ENCODE assay signal across 1 cellular context in genomic region chr5:150774145-150774544, GRCh38.
TF ChIP-seq lines count a peak whose summit lies in the region.

No MANE protein-coding gene starts in this region.

TF ChIP-seq in K562, 482 proteins besides CTCF, POLR2A, EP300 and RAD21 (continued from another document and continues in another):
- 0 out of 2 replicates have a peak, but pooled peaks have one; percentile 63 for TF ChIP-seq ZNF449 (CRISPR knock-in tag; IDR thresholded peaks at IDR 0.05)
- TF ChIP-seq AFF1 (IDR thresholded peaks at IDR 0.05; ENCODE audit: low read depth in 1 of 2, partially characterized antibody in 2 of 2): peak; percentile 35 to 51
- 0 out of 2 replicates have a peak, but pooled peaks have one; percentile 54 for TF ChIP-seq ZBTB17 (CRISPR knock-in tag; IDR thresholded peaks at IDR 0.05)
- peak; percentile 73 for TF ChIP-seq ZNF592 (IDR thresholded peaks at IDR 0.05)
- peak; percentile 94 for TF ChIP-seq SMAD4 (CRISPR knock-in tag; conservative IDR thresholded peaks at IDR 0.05)
- no peak for TF ChIP-seq HNRNPK (IDR thresholded peaks at IDR 0.05; ENCODE audit: low read depth, low read length, poor library complexity, severe bottlenecking)
- TF ChIP-seq EWSR1 (IDR thresholded peaks at IDR 0.05; ENCODE audit: borderline replicate concordance, low read depth, partially characterized antibody): no peak
- peak; percentile 25; the same call in 1 of the 2 replicates for TF ChIP-seq EP400 (IDR thresholded peaks at IDR 0.05)
- no peak for TF ChIP-seq NFIX (CRISPR knock-in tag; IDR thresholded peaks at IDR 0.05; ENCODE audit: low read depth)
- TF ChIP-seq ESRRB (CRISPR knock-in tag; IDR thresholded peaks at IDR 0.05; ENCODE audit: borderline replicate concordance): no peak
- TF ChIP-seq BACH1 (tag; IDR thresholded peaks at IDR 0.05): peak; percentile 45; the same call in 1 of the 2 replicates
- TF ChIP-seq, protein P1, sequence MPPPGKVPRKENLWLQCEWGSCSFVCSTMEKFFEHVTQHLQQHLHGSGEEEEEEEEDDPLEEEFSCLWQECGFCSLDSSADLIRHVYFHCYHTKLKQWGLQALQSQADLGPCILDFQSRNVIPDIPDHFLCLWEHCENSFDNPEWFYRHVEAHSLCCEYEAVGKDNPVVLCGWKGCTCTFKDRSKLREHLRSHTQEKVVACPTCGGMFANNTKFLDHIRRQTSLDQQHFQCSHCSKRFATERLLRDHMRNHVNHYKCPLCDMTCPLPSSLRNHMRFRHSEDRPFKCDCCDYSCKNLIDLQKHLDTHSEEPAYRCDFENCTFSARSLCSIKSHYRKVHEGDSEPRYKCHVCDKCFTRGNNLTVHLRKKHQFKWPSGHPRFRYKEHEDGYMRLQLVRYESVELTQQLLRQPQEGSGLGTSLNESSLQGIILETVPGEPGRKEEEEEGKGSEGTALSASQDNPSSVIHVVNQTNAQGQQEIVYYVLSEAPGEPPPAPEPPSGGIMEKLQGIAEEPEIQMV (tag; conservative IDR thresholded peaks at IDR 0.05; ENCODE audit: low read depth): no peak
- TF ChIP-seq GATA2 (CRISPR knock-in tag; IDR thresholded peaks at IDR 0.05): peak; percentile 51; the same call in 1 of the 2 replicates
- TF ChIP-seq SRF (CRISPR knock-in tag; IDR thresholded peaks at IDR 0.05): peak in 1 of 2 experiments; percentile 18; a peak in 1 of 4 replicates
- peak; percentile 87 for TF ChIP-seq ARID1B (IDR thresholded peaks at IDR 0.05)
- TF ChIP-seq, protein P2, sequence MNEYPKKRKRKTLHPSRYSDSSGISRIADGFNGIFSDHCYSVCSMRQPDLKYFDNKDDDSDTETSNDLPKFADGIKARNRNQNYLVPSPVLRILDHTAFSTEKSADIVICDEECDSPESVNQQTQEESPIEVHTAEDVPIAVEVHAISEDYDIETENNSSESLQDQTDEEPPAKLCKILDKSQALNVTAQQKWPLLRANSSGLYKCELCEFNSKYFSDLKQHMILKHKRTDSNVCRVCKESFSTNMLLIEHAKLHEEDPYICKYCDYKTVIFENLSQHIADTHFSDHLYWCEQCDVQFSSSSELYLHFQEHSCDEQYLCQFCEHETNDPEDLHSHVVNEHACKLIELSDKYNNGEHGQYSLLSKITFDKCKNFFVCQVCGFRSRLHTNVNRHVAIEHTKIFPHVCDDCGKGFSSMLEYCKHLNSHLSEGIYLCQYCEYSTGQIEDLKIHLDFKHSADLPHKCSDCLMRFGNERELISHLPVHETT (CRISPR knock-in tag; conservative IDR thresholded peaks at IDR 0.05 in 1 of 2, IDR thresholded peaks at IDR 0.05 in 1 of 2): peak in 1 of 2 experiments; percentile 72; a peak in 2 of 4 replicates
- TF ChIP-seq ATF1 (CRISPR knock-in tag; IDR thresholded peaks at IDR 0.05): no peak
- peak; percentile 7; the same call in 1 of the 2 replicates for TF ChIP-seq ATF1 (tag; IDR thresholded peaks at IDR 0.05)
- no peak for TF ChIP-seq TRIM28 (IDR thresholded peaks at IDR 0.05)
- peak in 1 of 2 experiments; percentile 30; a peak in 1 of 4 replicates for TF ChIP-seq ETV6 (IDR thresholded peaks at IDR 0.05; ENCODE audit: borderline replicate concordance in 1 of 2, low read depth in 2 of 2, low read length in 1 of 2)
- no peak for TF ChIP-seq ETV6 (CRISPR knock-in tag; IDR thresholded peaks at IDR 0.05; ENCODE audit: borderline replicate concordance)
- peak; percentile 54; the same call in 1 of the 2 replicates for TF ChIP-seq ZEB2 (IDR thresholded peaks at IDR 0.05)
- TF ChIP-seq, protein P3, sequence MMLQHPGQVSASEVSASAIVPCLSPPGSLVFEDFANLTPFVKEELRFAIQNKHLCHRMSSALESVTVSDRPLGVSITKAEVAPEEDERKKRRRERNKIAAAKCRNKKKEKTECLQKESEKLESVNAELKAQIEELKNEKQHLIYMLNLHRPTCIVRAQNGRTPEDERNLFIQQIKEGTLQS (IDR thresholded peaks at IDR 0.05): peak; percentile 21; the same call in 1 of the 2 replicates
- TF ChIP-seq, protein P3 (CRISPR knock-in tag; conservative IDR thresholded peaks at IDR 0.05): no peak
- TF ChIP-seq, protein P4, sequence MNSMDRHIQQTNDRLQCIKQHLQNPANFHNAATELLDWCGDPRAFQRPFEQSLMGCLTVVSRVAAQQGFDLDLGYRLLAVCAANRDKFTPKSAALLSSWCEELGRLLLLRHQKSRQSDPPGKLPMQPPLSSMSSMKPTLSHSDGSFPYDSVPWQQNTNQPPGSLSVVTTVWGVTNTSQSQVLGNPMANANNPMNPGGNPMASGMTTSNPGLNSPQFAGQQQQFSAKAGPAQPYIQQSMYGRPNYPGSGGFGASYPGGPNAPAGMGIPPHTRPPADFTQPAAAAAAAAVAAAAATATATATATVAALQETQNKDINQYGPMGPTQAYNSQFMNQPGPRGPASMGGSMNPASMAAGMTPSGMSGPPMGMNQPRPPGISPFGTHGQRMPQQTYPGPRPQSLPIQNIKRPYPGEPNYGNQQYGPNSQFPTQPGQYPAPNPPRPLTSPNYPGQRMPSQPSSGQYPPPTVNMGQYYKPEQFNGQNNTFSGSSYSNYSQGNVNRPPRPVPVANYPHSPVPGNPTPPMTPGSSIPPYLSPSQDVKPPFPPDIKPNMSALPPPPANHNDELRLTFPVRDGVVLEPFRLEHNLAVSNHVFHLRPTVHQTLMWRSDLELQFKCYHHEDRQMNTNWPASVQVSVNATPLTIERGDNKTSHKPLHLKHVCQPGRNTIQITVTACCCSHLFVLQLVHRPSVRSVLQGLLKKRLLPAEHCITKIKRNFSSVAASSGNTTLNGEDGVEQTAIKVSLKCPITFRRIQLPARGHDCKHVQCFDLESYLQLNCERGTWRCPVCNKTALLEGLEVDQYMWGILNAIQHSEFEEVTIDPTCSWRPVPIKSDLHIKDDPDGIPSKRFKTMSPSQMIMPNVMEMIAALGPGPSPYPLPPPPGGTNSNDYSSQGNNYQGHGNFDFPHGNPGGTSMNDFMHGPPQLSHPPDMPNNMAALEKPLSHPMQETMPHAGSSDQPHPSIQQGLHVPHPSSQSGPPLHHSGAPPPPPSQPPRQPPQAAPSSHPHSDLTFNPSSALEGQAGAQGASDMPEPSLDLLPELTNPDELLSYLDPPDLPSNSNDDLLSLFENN (IDR thresholded peaks at IDR 0.05; ENCODE audit: low read depth in 2 of 2, low read length in 2 of 2): no peak
- TF ChIP-seq ZNF239 (CRISPR knock-in tag; IDR thresholded peaks at IDR 0.05): peak; percentile 75
- TF ChIP-seq HDAC3 (IDR thresholded peaks at IDR 0.05; ENCODE audit: borderline replicate concordance, partially characterized antibody): peak; percentile 76
- TF ChIP-seq CBX1 (IDR thresholded peaks at IDR 0.05; ENCODE audit: low read depth): no peak
- TF ChIP-seq STAG1 (CRISPR knock-in tag; IDR thresholded peaks at IDR 0.05; ENCODE audit: borderline replicate concordance): no peak
- no peak for TF ChIP-seq ZBTB7A (IDR thresholded peaks at IDR 0.05; ENCODE audit: borderline replicate concordance, control insufficient read depth, low read depth, low read length)
- TF ChIP-seq, protein P5, sequence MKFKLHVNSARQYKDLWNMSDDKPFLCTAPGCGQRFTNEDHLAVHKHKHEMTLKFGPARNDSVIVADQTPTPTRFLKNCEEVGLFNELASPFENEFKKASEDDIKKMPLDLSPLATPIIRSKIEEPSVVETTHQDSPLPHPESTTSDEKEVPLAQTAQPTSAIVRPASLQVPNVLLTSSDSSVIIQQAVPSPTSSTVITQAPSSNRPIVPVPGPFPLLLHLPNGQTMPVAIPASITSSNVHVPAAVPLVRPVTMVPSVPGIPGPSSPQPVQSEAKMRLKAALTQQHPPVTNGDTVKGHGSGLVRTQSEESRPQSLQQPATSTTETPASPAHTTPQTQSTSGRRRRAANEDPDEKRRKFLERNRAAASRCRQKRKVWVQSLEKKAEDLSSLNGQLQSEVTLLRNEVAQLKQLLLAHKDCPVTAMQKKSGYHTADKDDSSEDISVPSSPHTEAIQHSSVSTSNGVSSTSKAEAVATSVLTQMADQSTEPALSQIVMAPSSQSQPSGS (CRISPR knock-in tag; IDR thresholded peaks at IDR 0.05): no peak
- peak; percentile 52; the same call in 1 of the 2 replicates for TF ChIP-seq ZBTB9 (CRISPR knock-in tag; IDR thresholded peaks at IDR 0.05)
- no peak for TF ChIP-seq TRIM25 (IDR thresholded peaks at IDR 0.05; ENCODE audit: borderline replicate concordance)
- TF ChIP-seq KDM4B (IDR thresholded peaks at IDR 0.05; ENCODE audit: borderline replicate concordance in 2 of 2, low read depth in 1 of 2): no peak
- TF ChIP-seq ZNF134 (CRISPR knock-in tag; conservative IDR thresholded peaks at IDR 0.05): 0 out of 2 replicates have a peak, but pooled peaks have one; percentile 9
